1 cellular context compared by ENCODE assay signal in the genomic region with DNA sequence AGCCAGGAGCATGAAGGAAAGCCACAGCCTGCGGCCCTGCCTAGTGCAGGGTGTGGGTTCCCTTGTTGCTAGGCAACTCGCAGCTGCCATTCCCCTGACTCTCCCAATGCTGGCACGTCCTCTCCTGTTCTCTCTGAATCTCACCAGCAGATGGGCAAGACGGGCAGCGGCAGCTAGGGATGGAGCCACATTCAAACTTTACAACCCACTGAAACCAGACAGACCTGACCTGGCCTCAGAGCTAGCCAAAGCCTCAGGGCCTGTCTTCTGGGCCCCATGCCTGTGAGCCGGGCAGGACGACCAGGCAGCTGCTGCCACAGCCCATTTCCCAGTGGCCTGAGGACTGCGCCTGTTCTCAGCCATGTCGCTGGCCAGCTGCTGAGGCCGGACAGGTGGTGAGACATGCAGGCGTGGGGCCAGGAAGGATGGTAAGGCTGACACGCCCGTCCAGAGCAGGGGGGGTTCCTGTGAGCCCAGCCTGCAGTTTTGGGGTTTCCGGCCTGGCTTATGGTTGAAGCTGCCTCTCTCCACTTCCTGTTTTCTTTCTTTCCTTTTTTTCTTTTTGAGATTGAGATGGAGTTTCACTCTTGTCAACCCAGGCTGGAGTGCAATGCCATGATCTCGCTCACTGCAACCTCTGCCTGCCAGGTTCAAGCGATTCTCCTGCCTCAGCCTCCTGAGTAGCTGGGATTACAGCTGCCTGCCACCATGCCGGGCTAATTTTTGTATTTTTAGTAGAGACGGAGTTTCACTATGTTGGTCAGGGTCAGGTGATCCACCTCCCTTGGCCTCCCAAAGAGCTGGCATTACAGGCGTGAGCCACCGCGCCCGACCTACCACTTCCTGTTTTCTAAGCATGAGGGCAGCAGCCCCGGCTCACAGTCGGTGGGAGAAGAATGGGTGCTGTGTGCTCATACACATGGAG.
TF ChIP-seq lines count a peak whose summit lies in the region.

No MANE protein-coding gene starts in this region.

TF ChIP-seq in GM12878, 131 proteins besides CTCF, POLR2A, EP300 and RAD21 (continued from another document):
- TF ChIP-seq SIX5 (IDR thresholded peaks at IDR 0.05; ENCODE audit: low read depth, low read length, severe bottlenecking), result no peak
- no peak for TF ChIP-seq ATF2 (IDR thresholded peaks at IDR 0.05; ENCODE audit: low read length)
- no peak for TF ChIP-seq PBX3 (IDR thresholded peaks at IDR 0.05; ENCODE audit: insufficient replicate concordance, low read depth, low read length)
- TF ChIP-seq ZNF384 (IDR thresholded peaks at IDR 0.05; ENCODE audit: borderline replicate concordance, low read depth, low read length), result peak; percentile 50
- no peak for TF ChIP-seq STAT3 (IDR thresholded peaks at IDR 0.05; ENCODE audit: low read depth, low read length)
- TF ChIP-seq, protein P1, sequence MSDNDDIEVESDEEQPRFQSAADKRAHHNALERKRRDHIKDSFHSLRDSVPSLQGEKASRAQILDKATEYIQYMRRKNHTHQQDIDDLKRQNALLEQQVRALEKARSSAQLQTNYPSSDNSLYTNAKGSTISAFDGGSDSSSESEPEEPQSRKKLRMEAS (IDR thresholded peaks at IDR 0.05; ENCODE audit: low read depth, low read length), result peak; percentile 53; the same call in 1 of the 2 replicates
- no peak; the same call in 1 of the 2 replicates for TF ChIP-seq LARP7 (IDR thresholded peaks at IDR 0.05)
- peak; percentile 43; the same call in 1 of the 2 replicates for TF ChIP-seq RELB (IDR thresholded peaks at IDR 0.05; ENCODE audit: low read depth)
- peak; percentile 93 for TF ChIP-seq MXI1 (IDR thresholded peaks at IDR 0.05; ENCODE audit: low read depth, low read length)
- TF ChIP-seq, protein P2, sequence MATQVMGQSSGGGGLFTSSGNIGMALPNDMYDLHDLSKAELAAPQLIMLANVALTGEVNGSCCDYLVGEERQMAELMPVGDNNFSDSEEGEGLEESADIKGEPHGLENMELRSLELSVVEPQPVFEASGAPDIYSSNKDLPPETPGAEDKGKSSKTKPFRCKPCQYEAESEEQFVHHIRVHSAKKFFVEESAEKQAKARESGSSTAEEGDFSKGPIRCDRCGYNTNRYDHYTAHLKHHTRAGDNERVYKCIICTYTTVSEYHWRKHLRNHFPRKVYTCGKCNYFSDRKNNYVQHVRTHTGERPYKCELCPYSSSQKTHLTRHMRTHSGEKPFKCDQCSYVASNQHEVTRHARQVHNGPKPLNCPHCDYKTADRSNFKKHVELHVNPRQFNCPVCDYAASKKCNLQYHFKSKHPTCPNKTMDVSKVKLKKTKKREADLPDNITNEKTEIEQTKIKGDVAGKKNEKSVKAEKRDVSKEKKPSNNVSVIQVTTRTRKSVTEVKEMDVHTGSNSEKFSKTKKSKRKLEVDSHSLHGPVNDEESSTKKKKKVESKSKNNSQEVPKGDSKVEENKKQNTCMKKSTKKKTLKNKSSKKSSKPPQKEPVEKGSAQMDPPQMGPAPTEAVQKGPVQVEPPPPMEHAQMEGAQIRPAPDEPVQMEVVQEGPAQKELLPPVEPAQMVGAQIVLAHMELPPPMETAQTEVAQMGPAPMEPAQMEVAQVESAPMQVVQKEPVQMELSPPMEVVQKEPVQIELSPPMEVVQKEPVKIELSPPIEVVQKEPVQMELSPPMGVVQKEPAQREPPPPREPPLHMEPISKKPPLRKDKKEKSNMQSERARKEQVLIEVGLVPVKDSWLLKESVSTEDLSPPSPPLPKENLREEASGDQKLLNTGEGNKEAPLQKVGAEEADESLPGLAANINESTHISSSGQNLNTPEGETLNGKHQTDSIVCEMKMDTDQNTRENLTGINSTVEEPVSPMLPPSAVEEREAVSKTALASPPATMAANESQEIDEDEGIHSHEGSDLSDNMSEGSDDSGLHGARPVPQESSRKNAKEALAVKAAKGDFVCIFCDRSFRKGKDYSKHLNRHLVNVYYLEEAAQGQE (IDR thresholded peaks at IDR 0.05; ENCODE audit: low read depth, low read length), result peak; percentile 67; the same call in 1 of the 2 replicates
- TF ChIP-seq, protein P3, sequence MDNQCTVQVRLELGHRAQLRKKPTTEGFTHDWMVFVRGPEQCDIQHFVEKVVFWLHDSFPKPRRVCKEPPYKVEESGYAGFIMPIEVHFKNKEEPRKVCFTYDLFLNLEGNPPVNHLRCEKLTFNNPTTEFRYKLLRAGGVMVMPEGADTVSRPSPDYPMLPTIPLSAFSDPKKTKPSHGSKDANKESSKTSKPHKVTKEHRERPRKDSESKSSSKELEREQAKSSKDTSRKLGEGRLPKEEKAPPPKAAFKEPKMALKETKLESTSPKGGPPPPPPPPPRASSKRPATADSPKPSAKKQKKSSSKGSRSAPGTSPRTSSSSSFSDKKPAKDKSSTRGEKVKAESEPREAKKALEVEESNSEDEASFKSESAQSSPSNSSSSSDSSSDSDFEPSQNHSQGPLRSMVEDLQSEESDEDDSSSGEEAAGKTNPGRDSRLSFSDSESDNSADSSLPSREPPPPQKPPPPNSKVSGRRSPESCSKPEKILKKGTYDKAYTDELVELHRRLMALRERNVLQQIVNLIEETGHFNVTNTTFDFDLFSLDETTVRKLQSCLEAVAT (IDR thresholded peaks at IDR 0.05), result peak; percentile 56
- no peak for TF ChIP-seq CEBPB (IDR thresholded peaks at IDR 0.05; ENCODE audit: borderline replicate concordance in 1 of 2, low read depth in 2 of 2, low read length in 2 of 2)
- TF ChIP-seq ETV6 (conservative IDR thresholded peaks at IDR 0.05 in 1 of 2, IDR thresholded peaks at IDR 0.05 in 1 of 2; ENCODE audit: borderline replicate concordance in 1 of 2, low read depth in 1 of 2), result peak in 1 of 2 experiments; percentile 74; a peak in 2 of 4 replicates
- TF ChIP-seq CBFB (IDR thresholded peaks at IDR 0.05; ENCODE audit: low read depth), result no peak; the same call in 1 of the 2 replicates
- TF ChIP-seq POLR2AphosphoS5 (IDR thresholded peaks at IDR 0.05; ENCODE audit: low read length), result peak; percentile 6; the same call in 1 of the 2 replicates
- TF ChIP-seq TBL1XR1 (IDR thresholded peaks at IDR 0.05; ENCODE audit: low read depth, low read length), result no peak
- peak; percentile 51 for TF ChIP-seq SP1 (IDR thresholded peaks at IDR 0.05; ENCODE audit: low read depth, low read length)
- peak; percentile 59; the same call in 1 of the 2 replicates for TF ChIP-seq SMARCA5 (IDR thresholded peaks at IDR 0.05)
- TF ChIP-seq DPF2 (IDR thresholded peaks at IDR 0.05), result peak; percentile 75; the same call in 1 of the 2 replicates
- TF ChIP-seq SRF (IDR thresholded peaks at IDR 0.05; ENCODE audit: low read depth in 2 of 2, low read length in 2 of 2), result peak; percentile 89 to 92
- TF ChIP-seq SUZ12 (IDR thresholded peaks at IDR 0.05; ENCODE audit: unreplicated experiment), result no peak
- no peak for TF ChIP-seq NR2C2 (IDR thresholded peaks at IDR 0.05; ENCODE audit: borderline replicate concordance, control insufficient read depth, insufficient read length, low read depth)
- TF ChIP-seq, protein P4, sequence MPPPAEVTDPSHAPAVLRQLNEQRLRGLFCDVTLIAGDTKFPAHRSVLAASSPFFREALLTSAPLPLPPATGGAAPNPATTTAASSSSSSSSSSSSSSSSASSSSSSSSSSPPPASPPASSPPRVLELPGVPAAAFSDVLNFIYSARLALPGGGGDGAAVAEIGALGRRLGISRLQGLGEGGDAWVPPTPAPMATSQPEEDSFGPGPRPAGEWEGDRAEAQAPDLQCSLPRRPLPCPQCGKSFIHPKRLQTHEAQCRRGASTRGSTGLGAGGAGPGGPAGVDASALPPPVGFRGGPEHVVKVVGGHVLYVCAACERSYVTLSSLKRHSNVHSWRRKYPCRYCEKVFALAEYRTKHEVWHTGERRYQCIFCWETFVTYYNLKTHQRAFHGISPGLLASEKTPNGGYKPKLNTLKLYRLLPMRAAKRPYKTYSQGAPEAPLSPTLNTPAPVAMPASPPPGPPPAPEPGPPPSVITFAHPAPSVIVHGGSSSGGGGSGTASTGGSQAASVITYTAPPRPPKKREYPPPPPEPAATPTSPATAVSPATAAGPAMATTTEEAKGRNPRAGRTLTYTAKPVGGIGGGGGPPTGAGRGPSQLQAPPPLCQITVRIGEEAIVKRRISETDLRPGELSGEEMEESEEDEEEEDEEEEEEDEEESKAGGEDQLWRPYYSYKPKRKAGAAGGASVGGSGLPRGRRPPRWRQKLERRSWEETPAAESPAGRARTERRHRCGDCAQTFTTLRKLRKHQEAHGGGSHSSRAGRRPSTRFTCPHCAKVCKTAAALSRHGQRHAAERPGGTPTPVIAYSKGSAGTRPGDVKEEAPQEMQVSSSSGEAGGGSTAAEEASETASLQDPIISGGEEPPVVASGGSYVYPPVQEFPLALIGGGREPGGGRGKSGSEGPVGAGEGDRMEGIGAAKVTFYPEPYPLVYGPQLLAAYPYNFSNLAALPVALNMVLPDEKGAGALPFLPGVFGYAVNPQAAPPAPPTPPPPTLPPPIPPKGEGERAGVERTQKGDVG (CRISPR knock-in tag; IDR thresholded peaks at IDR 0.05), result no peak
- no peak for TF ChIP-seq NFIC (IDR thresholded peaks at IDR 0.05; ENCODE audit: low read depth, low read length)
- peak; percentile 72 for TF ChIP-seq SIN3A (IDR thresholded peaks at IDR 0.05; ENCODE audit: low read depth, low read length)
- TF ChIP-seq, protein P5, sequence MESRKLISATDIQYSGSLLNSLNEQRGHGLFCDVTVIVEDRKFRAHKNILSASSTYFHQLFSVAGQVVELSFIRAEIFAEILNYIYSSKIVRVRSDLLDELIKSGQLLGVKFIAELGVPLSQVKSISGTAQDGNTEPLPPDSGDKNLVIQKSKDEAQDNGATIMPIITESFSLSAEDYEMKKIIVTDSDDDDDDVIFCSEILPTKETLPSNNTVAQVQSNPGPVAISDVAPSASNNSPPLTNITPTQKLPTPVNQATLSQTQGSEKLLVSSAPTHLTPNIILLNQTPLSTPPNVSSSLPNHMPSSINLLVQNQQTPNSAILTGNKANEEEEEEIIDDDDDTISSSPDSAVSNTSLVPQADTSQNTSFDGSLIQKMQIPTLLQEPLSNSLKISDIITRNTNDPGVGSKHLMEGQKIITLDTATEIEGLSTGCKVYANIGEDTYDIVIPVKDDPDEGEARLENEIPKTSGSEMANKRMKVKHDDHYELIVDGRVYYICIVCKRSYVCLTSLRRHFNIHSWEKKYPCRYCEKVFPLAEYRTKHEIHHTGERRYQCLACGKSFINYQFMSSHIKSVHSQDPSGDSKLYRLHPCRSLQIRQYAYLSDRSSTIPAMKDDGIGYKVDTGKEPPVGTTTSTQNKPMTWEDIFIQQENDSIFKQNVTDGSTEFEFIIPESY (IDR thresholded peaks at IDR 0.05), result no peak
- TF ChIP-seq PML (IDR thresholded peaks at IDR 0.05; ENCODE audit: low read length), result no peak
- TF ChIP-seq MEF2B (IDR thresholded peaks at IDR 0.05; ENCODE audit: partially characterized antibody, poor library complexity, severe bottlenecking), result no peak
- peak; percentile 48 for TF ChIP-seq IKZF1 (conservative IDR thresholded peaks at IDR 0.05)
- TF ChIP-seq WRNIP1 (IDR thresholded peaks at IDR 0.05; ENCODE audit: borderline replicate concordance, low read depth, low read length), result no peak
- TF ChIP-seq KDM1A (IDR thresholded peaks at IDR 0.05; ENCODE audit: borderline replicate concordance), result no peak
- peak; percentile 59; the same call in 1 of the 2 replicates for TF ChIP-seq MTA2 (IDR thresholded peaks at IDR 0.05; ENCODE audit: low read depth)
